17 cellular contexts compared by ENCODE assay signal in genomic region chr17:35716173-35716572, GRCh38. TPM values are rescaled to one million over a fixed set of nuclear protein-coding genes. Genes with fewer than 3 reads are reported as not detected.
DNase-seq lines count a peak whose midpoint lies in the region; ATAC-seq and TF ChIP-seq lines count a peak whose summit lies in the region.
"Had no signal": no experiment of that assay in that cellular context is flagged by ENCODE, and none has a peak within 500 bp of the region (broad histone marks: within the 10 kb centered on the region; RNA-seq: fewer than 3 reads in every experiment).

No MANE protein-coding gene starts in this region.

- DNase-seq in cardiac muscle cell (ENCODE audit: low read depth in 1 of 2, low spot score in 1 of 2) (no peak), Right ventricle myocardium inferior (ENCODE audit: missing footprints) (no peak), body of pancreas (no peak), prostate gland (ENCODE audit: low spot score) (no peak), thyroid gland (no peak), esophagus squamous epithelium (lab: John Stamatoyannopoulos, UW) (no peak)
- DNase-seq in effector CD8-positive, alpha-beta T cell (lab: John Stamatoyannopoulos, UW), result no peak
- no peak for DNase-seq in stimulated activated CD4-positive, alpha-beta T cell treated with anti-CD3 and anti-CD28 coated beads, Interleukin-12 subunit alpha, Interleukin-12 subunit beta, amount 100 ng/mL, for 4 hours
- DNase-seq: H7, Karpas-422, MM.1S, NCI-H1105, NCI-H1694 treated with DMSO at 0.1 percent for 48 hours, PC-9 had no signal

- H3K36me3 ChIP-seq in cardiac muscle cell (peaks cover 4% of the 10 kb centered on the region), body of pancreas (replicated peaks in 1 of 2; ENCODE audit: insufficient read depth in 1 of 2, low read depth in 2 of 2) (no peaks in the 10 kb centered on the region), prostate gland (no peaks in the 10 kb centered on the region), thyroid gland (no peaks in the 10 kb centered on the region), esophagus squamous epithelium (peaks cover 0 to 73% (median 4%) of the 10 kb centered on the region in 3 donors)

- H3K9me3 ChIP-seq in cardiac muscle cell (ENCODE audit: low read depth) (no peaks in the 10 kb centered on the region), body of pancreas (no peaks in the 10 kb centered on the region), prostate gland (no peaks in the 10 kb centered on the region), thyroid gland (no peaks in the 10 kb centered on the region), esophagus squamous epithelium (no peaks in the 10 kb centered on the region)
- H3K9me3 ChIP-seq: A549 had no signal

- H3K4me3 ChIP-seq in cardiac muscle cell (no peak overlapping the region), body of pancreas (no peak overlapping the region), prostate gland (no peak overlapping the region), thyroid gland (replicated peaks in 1 of 3) (no peak overlapping the region), esophagus squamous epithelium (no peak overlapping the region)
- H3K4me3 ChIP-seq: A549, GM12878, PC-9 had no signal

- TF ChIP-seq POLR2A in body of pancreas (IDR thresholded peaks at IDR 0.05) (no peak), prostate gland (IDR thresholded peaks at IDR 0.05) (no peak), thyroid gland (IDR thresholded peaks at IDR 0.05) (no peak), esophagus squamous epithelium (IDR thresholded peaks at IDR 0.05) (no peak)

- H3K27me3 ChIP-seq in cardiac muscle cell (no peaks in the 10 kb centered on the region), body of pancreas (no peaks in the 10 kb centered on the region), prostate gland (replicated peaks; ENCODE audit: insufficient read depth) (no peaks in the 10 kb centered on the region), thyroid gland (no peaks in the 10 kb centered on the region), esophagus squamous epithelium (no peaks in the 10 kb centered on the region)

- peak overlapping the region; percentile 90 for H3K27ac ChIP-seq in cardiac muscle cell
- peak overlapping the region; percentile 12 to 71 (median 60) for H3K27ac ChIP-seq in body of pancreas
- peak overlapping the region; percentile 55 to 77 for H3K27ac ChIP-seq in prostate gland
- H3K27ac ChIP-seq in thyroid gland, result peak overlapping the region; percentile 53 to 77 (median 56)
- H3K27ac ChIP-seq in esophagus squamous epithelium, result peak overlapping the region in 2 of 4 donors; percentile 20 to 68
- H3K27ac ChIP-seq: A549, C4-2B, PC-9 had no signal

- TF ChIP-seq CTCF in cardiac muscle cell (IDR thresholded peaks at IDR 0.05; ENCODE audit: low read depth, low read length), result no peak
- no peak for TF ChIP-seq CTCF in body of pancreas (IDR thresholded peaks at IDR 0.05)
- no peak for TF ChIP-seq CTCF in prostate gland (IDR thresholded peaks at IDR 0.05)
- no peak for TF ChIP-seq CTCF in thyroid gland (IDR thresholded peaks at IDR 0.05)
- TF ChIP-seq CTCF in esophagus squamous epithelium (IDR thresholded peaks at IDR 0.05), result no peak

- ATAC-seq in Right ventricle myocardium inferior, result no peak
- no peak for ATAC-seq in body of pancreas
- ATAC-seq: A549, GM12878 had no signal

- WGBS in body of pancreas, 2 donors, result 81 to 84% methylated on average over 3 of the region's 3 CpGs
- 67% methylated on average over 3 of the region's 3 CpGs for WGBS in prostate gland
- 83 to 88% methylated on average over 3 of the region's 3 CpGs for WGBS in thyroid gland, 2 donors
- 77 to 82% methylated on average over 3 of the region's 3 CpGs for WGBS in esophagus squamous epithelium, 2 donors

- intact Hi-C loops in Right ventricle myocardium inferior (cut with DNase I), result no loop called here
- intact Hi-C loops in body of pancreas (cut with DNase I), result no loop called here
- intact Hi-C loops in prostate gland (cut with DNase I), result no loop called here
- intact Hi-C loops in thyroid gland (cut with DNase I), result no loop called here
- intact Hi-C loops in esophagus squamous epithelium (cut with DNase I), result no loop called here

- peaks cover 54% of the 10 kb centered on the region for H3K4me1 ChIP-seq in cardiac muscle cell (ENCODE audit: low read depth)
- H3K4me1 ChIP-seq in body of pancreas, result peaks cover 35% of the 10 kb centered on the region
- peaks cover 3% of the 10 kb centered on the region for H3K4me1 ChIP-seq in prostate gland (replicated peaks)
- peaks cover 22 to 35% of the 10 kb centered on the region in 2 donors for H3K4me1 ChIP-seq in thyroid gland
- H3K4me1 ChIP-seq in esophagus squamous epithelium, result peaks cover 3 to 38% (median 3%) of the 10 kb centered on the region in 3 donors
- H3K4me1 ChIP-seq: A549 had no signal

RNA-seq across cellular contexts. Expression of gene RASL10B, which starts 15.3 kb away (rescaled TPM):
- total RNA-seq in cardiac muscle cell, result 108 and 116 TPM in 2 replicates
- polyA plus RNA-seq in cardiac muscle cell, result 71.6 and 94.4 TPM in 2 replicates
- total RNA-seq in Right ventricle myocardium inferior, result 18.9 TPM
- 10 to 100 TPM in 1 of 2 donors, 1 to 10 TPM in 1; 8.8 to 17.8 TPM for total RNA-seq in body of pancreas
- 1 to 10 TPM; 5.4 to 7.2 TPM for total RNA-seq in prostate gland
- 10 to 100 TPM in 1 of 4 donors, 1 to 10 TPM in 2, under 1 TPM in 1; 0.94 to 14.5 (median 3.5) TPM for total RNA-seq in thyroid gland
- 1 to 10 TPM in 2 of 4 donors, under 1 TPM in 2; 0.34 to 1.5 (median 0.89) TPM for total RNA-seq in esophagus squamous epithelium
- total RNA-seq: GM12878 had no signal
- polyA plus RNA-seq: GM12878 had no signal

RNA-seq across cellular contexts. Expression of gene GAS2L2, which starts 36.9 kb away (rescaled TPM):
- total RNA-seq in cardiac muscle cell (0.18 TPM in 1 of 2 replicates, not detected in the other), Right ventricle myocardium inferior (0.27 TPM), body of pancreas (not detected), prostate gland (not detected), thyroid gland (not detected), esophagus squamous epithelium (not detected)
- 0.11 TPM in 1 of 2 replicates, not detected in the other for polyA plus RNA-seq in cardiac muscle cell
- total RNA-seq: GM12878, PC-9 had no signal

RNA-seq across cellular contexts. Expression of gene C17orf50, which starts 44.5 kb away (rescaled TPM):
- total RNA-seq in cardiac muscle cell, result 0.21 and 0.74 TPM in 2 replicates
- polyA plus RNA-seq in cardiac muscle cell, result 0.51 and 1.2 TPM in 2 replicates
- total RNA-seq in Right ventricle myocardium inferior, result not detected
- total RNA-seq in body of pancreas, result not detected
- 10 to 100 TPM in 1 of 2 donors, not detected in 1; 15.8 TPM for total RNA-seq in prostate gland
- under 1 TPM in 1 of 4 donors, not detected in 3; 0.40 TPM for total RNA-seq in thyroid gland
- total RNA-seq in esophagus squamous epithelium, result not detected
- total RNA-seq: GM12878, H7, PC-9 had no signal
